8 cellular contexts compared by ENCODE assay signal in genomic region chr2:237156131-237156856, GRCh38.
DNase-seq lines count a peak whose midpoint lies in the region; ATAC-seq and TF ChIP-seq lines count a peak whose summit lies in the region.

No MANE protein-coding gene starts in this region.

- peak; percentile 69 for DNase-seq in BJ (ENCODE audit: low read depth)
- DNase-seq in T1000 (lab: John Stamatoyannopoulos, UW): peak; percentile 72
- DNase-seq in fibroblast of mammary gland (ENCODE audit: low read depth): peak; percentile 96
- DNase-seq in stimulated activated CD4-positive, alpha-beta T cell treated with anti-CD3 and anti-CD28 coated beads, Interleukin-12 subunit alpha, Interleukin-12 subunit beta, amount 100 ng/mL, for 24 hours (ENCODE audit: low read depth in 2 of 2): peak; percentile 47 to 48
- no peak for DNase-seq in NCI-H510A treated with DMSO at 0.1 percent for 48 hours (lab: John Stamatoyannopoulos, UW)
- DNase-seq in NCI-H128 (lab: John Stamatoyannopoulos, UW; ENCODE audit: unreplicated experiment): no peak
- DNase-seq in SK-N-DZ (ENCODE audit: low spot score): no peak

- no peak for ATAC-seq in GM19035 (IDR thresholded peaks at IDR 0.05; ENCODE audit: unreplicated experiment)

- H3K4me3 ChIP-seq in BJ (ENCODE audit: low read depth, low read length): no peak overlapping the region
- no peak overlapping the region for H3K4me3 ChIP-seq in fibroblast of mammary gland (ENCODE audit: control insufficient read depth, low read depth, low read length)

- CTCF ChIA-PET in BJ (lab: Yijun Ruan, JAX): interaction anchor here (0.5 to 7.0 kb wide), 13 partner anchors 9 to 416 kb away, joined by 3 to 34 read pairs (median 4); no protein-coding TSS in a partner anchor

- POLR2A ChIA-PET in BJ (lab: Charles Lee): interaction anchor here (1.0 kb wide), 2 partner anchors 98 to 254 kb away, joined by 3 read pairs; no protein-coding TSS in a partner anchor

- H3K36me3 ChIP-seq in BJ (ENCODE audit: control insufficient read depth, insufficient read depth, low read length): no peaks in the 10 kb centered on the region

- TF ChIP-seq CTCF in BJ (IDR thresholded peaks at IDR 0.05; ENCODE audit: insufficient read depth, low read depth, low read length): no peak
- no peak for TF ChIP-seq CTCF in fibroblast of mammary gland (conservative IDR thresholded peaks at IDR 0.05; ENCODE audit: control insufficient read depth, insufficient read depth, low read depth, low read length)

- no peaks in the 10 kb centered on the region for H3K27me3 ChIP-seq in BJ (ENCODE audit: control insufficient read depth, insufficient read depth, low read length)

Comparison
In these comparisons a context has a peak if more than half of its experiments do, and no peak if none do; other contexts are left out.
1. DNase-seq: peak in BJ (single experiment), T1000 (single experiment), fibroblast of mammary gland (single experiment) and stimulated activated CD4-positive, alpha-beta T cell treated with anti-CD3 and anti-CD28 coated beads, Interleukin-12 subunit alpha, Interleukin-12 subunit beta, amount 100 ng/mL, for 24 hours (2 of 2); none in NCI-H510A treated with DMSO at 0.1 percent for 48 hours (single experiment), NCI-H128 (single experiment) and SK-N-DZ (single experiment).